ENCODE assay signal across 8 cellular contexts in the genomic region with DNA sequence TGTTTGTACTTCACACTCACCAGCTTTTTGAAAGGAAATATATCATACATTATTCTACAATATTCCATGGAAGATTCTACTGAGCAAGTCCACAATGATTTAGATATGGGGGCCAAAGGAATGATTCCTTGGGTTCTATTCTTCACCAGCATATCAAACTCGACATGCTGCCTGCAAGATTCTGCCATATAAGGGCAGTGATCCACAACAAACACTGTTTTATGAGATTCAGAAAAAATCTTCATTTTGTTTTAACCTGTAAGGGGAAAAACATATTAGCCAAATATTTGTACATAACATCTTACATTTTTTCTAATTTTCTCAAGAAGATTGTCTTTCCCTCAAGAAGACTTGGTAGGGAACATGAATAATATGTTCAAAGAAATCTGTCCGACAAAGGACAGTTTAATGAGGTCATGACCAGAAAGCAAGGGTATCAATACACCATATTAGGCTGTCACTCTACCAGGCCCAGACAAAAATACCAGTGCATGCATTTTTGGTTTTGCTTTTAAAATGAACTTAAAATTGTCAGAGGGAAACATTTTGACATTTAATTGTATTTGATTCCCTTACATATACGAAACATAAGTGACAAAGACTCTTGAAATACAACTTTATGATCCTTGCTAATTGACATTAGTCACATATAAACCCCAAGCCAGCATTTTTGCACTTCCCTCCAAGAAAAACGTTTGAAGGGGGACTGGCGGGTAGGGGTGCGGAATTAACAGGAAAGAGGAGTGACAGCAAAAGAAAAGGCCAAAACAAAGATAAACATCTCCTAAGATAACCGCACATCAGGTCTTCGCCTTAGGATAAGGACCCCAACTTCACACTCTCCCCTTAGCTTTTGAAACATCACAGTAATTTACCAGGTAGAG. TPM values are rescaled to one million over a fixed set of nuclear protein-coding genes. Genes with fewer than 3 reads are reported as not detected.
DNase-seq lines count a peak whose midpoint lies in the region; ATAC-seq and TF ChIP-seq lines count a peak whose summit lies in the region.

No MANE protein-coding gene starts in this region.

- no peak overlapping the region for H2BK15ac ChIP-seq in neuronal stem cell (ENCODE audit: low read length)

- H3K23ac ChIP-seq in neuronal stem cell (ENCODE audit: low read depth, low read length, poor library complexity) = no peak overlapping the region

- peak; percentile 33 for DNase-seq in GM12865 (ENCODE audit: low read depth)
- DNase-seq in OCI-LY7 (ENCODE audit: low spot score) = no peak
- DNase-seq in neuronal stem cell (ENCODE audit: low spot score) = no peak
- no peak for DNase-seq in occipital lobe (lab: John Stamatoyannopoulos, UW)
- no peak for DNase-seq in HPDE6-E6E7 (ENCODE audit: extremely low spot score)

- H2AFZ ChIP-seq in OCI-LY7 (ENCODE audit: low read length) = peak overlapping the region; percentile 65; the same call in 1 of the 2 replicates
- H2AFZ ChIP-seq in neuronal stem cell (ENCODE audit: low read length) = peak overlapping the region; percentile 98

- no peaks in the 10 kb centered on the region for H3K27me3 ChIP-seq in ectodermal cell (ENCODE audit: control insufficient read depth, insufficient read depth, low read length, poor library complexity, severe bottlenecking)
- H3K27me3 ChIP-seq in neuronal stem cell (ENCODE audit: control insufficient read depth in 3 of 3, insufficient read depth in 3 of 3, low read depth in 1 of 3, low read length in 3 of 3) = no peaks in the 10 kb centered on the region

- peaks cover 43% of the 10 kb centered on the region for H4K20me1 ChIP-seq in OCI-LY7 (ENCODE audit: insufficient read depth, low read length)

- H3K27ac ChIP-seq in OCI-LY7 (ENCODE audit: low read depth, low read length, poor library complexity, severe bottlenecking) = peak overlapping the region; percentile 79
- no peak overlapping the region for H3K27ac ChIP-seq in ectodermal cell (ENCODE audit: insufficient read depth, low read depth, low read length, poor library complexity, severe bottlenecking)
- H3K27ac ChIP-seq in neuronal stem cell (replicated peaks; ENCODE audit: low read length) = no peak overlapping the region

- TF ChIP-seq CTCF in GM12865 (IDR thresholded peaks at IDR 0.05; ENCODE audit: insufficient read depth, low read depth, low read length, missing control alignments) (no peak), OCI-LY7 (conservative IDR thresholded peaks at IDR 0.05; ENCODE audit: low read length) (no peak)

- H3K4me3 ChIP-seq in GM12865 (ENCODE audit: low read depth, low read length) = peak overlapping the region; percentile 86
- peak overlapping the region; percentile 89 for H3K4me3 ChIP-seq in OCI-LY7 (ENCODE audit: low read depth, low read length, poor library complexity, severe bottlenecking)
- H3K4me3 ChIP-seq in ectodermal cell (ENCODE audit: insufficient read depth, low read depth, low read length) = peak overlapping the region; percentile 92
- peak overlapping the region; percentile 73 to 86 for H3K4me3 ChIP-seq in neuronal stem cell (ENCODE audit: low read length in 2 of 2)

- POLR2A ChIA-PET in OCI-LY7 (lab: Charles Lee) = interaction anchor here (0.6 to 1.5 kb wide), 3 partner anchors 11 to 29 kb away, joined by 3 read pairs; no protein-coding TSS in a partner anchor

- no peak overlapping the region for H3K14ac ChIP-seq in neuronal stem cell (ENCODE audit: low read length)

- no TSS peak for BruUV-seq in OCI-LY7 (replicated peaks; lab: Mats Ljungman, UMichigan)

- ATAC-seq in GM18868 (IDR thresholded peaks at IDR 0.05; ENCODE audit: unreplicated experiment) (no peak), esophagus mucosa (no peak)

- H3K4me1 ChIP-seq in OCI-LY7 (ENCODE audit: insufficient read depth, low read length, poor library complexity, severe bottlenecking) (peaks cover 35% of the 10 kb centered on the region), ectodermal cell (ENCODE audit: control insufficient read depth, insufficient read depth, low read length) (peaks cover 16% of the 10 kb centered on the region), neuronal stem cell (ENCODE audit: control insufficient read depth in 2 of 2, insufficient read depth in 1 of 2, low read depth in 1 of 2, low read length in 2 of 2) (peaks cover 0 to 16% of the 10 kb centered on the region in 2 donors)

- no peak overlapping the region for H3K18ac ChIP-seq in neuronal stem cell (ENCODE audit: low read length)

- CTCF ChIA-PET in OCI-LY7 (lab: Charles Lee; ENCODE audit: unreplicated experiment) = no interaction called here

- peaks cover 1% of the 10 kb centered on the region for H3K79me1 ChIP-seq in neuronal stem cell (ENCODE audit: low read depth, low read length)

- H3K79me2 ChIP-seq in OCI-LY7 (ENCODE audit: insufficient read depth, low read depth, low read length) = peaks cover 82% of the 10 kb centered on the region

- no peaks in the 10 kb centered on the region for H3K9me2 ChIP-seq in OCI-LY7 (ENCODE audit: insufficient read depth, low read length)

- H3K36me3 ChIP-seq in OCI-LY7 (ENCODE audit: insufficient read depth, low read length) (peaks cover 39% of the 10 kb centered on the region), ectodermal cell (ENCODE audit: control insufficient read depth, insufficient read depth, low read length) (no peaks in the 10 kb centered on the region), neuronal stem cell (replicated peaks in 1 of 2; ENCODE audit: control insufficient read depth in 2 of 2, insufficient read depth in 2 of 2, low read length in 2 of 2) (peaks cover 0 to 13% of the 10 kb centered on the region in 2 donors)

- H4K8ac ChIP-seq in neuronal stem cell (ENCODE audit: low read depth, low read length) = no peak overlapping the region

- H3K4me2 ChIP-seq in OCI-LY7 (ENCODE audit: low read length) (peak overlapping the region; percentile 97), neuronal stem cell (ENCODE audit: insufficient read depth, low read length, poor library complexity, severe bottlenecking) (peak overlapping the region; percentile 46)

- no peak overlapping the region for H2BK12ac ChIP-seq in neuronal stem cell (ENCODE audit: low read length)

- H3K9ac ChIP-seq in neuronal stem cell (ENCODE audit: low read depth, low read length, poor library complexity) = no peak overlapping the region

- no peak overlapping the region for H4K91ac ChIP-seq in neuronal stem cell (ENCODE audit: low read depth, low read length, poor library complexity)

- 22 to 27% methylated on average over 7 to 8 of the region's 8 CpGs for WGBS in ectodermal cell, 2 experiments
- WGBS in neuronal stem cell (ENCODE audit: extremely low coverage in 2 of 2, insufficient read length in 2 of 2, insufficient replicate concordance in 1 of 2), 2 donors = no CpG with 5 or more reads among the region's 8 CpGs

- no peak overlapping the region for H3K4ac ChIP-seq in neuronal stem cell (ENCODE audit: low read length)

- intact Hi-C loops in OCI-LY7 (cut with micrococcal nuclease; ENCODE audit: unreplicated experiment) = loop anchor here (5.0 kb wide), 1 partner anchor 90 kb away; no protein-coding TSS in a partner anchor

- H2AK5ac ChIP-seq in neuronal stem cell (ENCODE audit: low read depth, low read length) = no peak overlapping the region

- H2BK120ac ChIP-seq in neuronal stem cell (ENCODE audit: low read depth, low read length) = no peak overlapping the region

- H3K9me3 ChIP-seq in OCI-LY7 (ENCODE audit: low read length) (no peaks in the 10 kb centered on the region), ectodermal cell (ENCODE audit: control insufficient read depth, low read length) (no peaks in the 10 kb centered on the region), neuronal stem cell (replicated peaks in 1 of 2; ENCODE audit: control insufficient read depth in 2 of 2, insufficient read depth in 1 of 2, low read depth in 1 of 2, low read length in 2 of 2) (no peaks in the 10 kb centered on the region)

- no peak overlapping the region for H2BK5ac ChIP-seq in neuronal stem cell (ENCODE audit: low read length)

RNA-seq across cellular contexts. Expression of gene INTS13, which starts 1.0 kb away (rescaled TPM):
- total RNA-seq in OCI-LY7 (2014; rRNA removed; shearing (Covaris generic)) = 33.4 and 34.2 TPM in 2 replicates
- total RNA-seq in OCI-LY7 (2022) (39.1 and 39.5 TPM in 2 replicates), esophagus mucosa (20.2 TPM), occipital lobe (29.0 TPM)
- 40.9 TPM for polyA plus RNA-seq in ectodermal cell (2013, experiment 1 of 4)
- polyA plus RNA-seq in ectodermal cell (2013, experiment 2 of 4) = 37.3 TPM
- 31.9 TPM for polyA plus RNA-seq in ectodermal cell (2013, experiment 3 of 4)
- 38.1 TPM for polyA plus RNA-seq in ectodermal cell (2013, experiment 4 of 4)
- polyA plus RNA-seq in neuronal stem cell (2013, experiment 1 of 2) = 25.4 TPM
- polyA plus RNA-seq in neuronal stem cell (2013, experiment 2 of 2) = 25.9 TPM

RNA-seq across cellular contexts. Expression of gene FGFR1OP2, which starts 1.5 kb away (rescaled TPM):
- 35.0 and 45.0 TPM in 2 replicates for total RNA-seq in OCI-LY7 (2014; rRNA removed; shearing (Covaris generic))
- total RNA-seq in OCI-LY7 (2022) = 40.5 and 42.4 TPM in 2 replicates
- 41.2 TPM for polyA plus RNA-seq in ectodermal cell (2013, experiment 1 of 4)
- 43.0 TPM for polyA plus RNA-seq in ectodermal cell (2013, experiment 2 of 4)
- polyA plus RNA-seq in ectodermal cell (2013, experiment 3 of 4) = 42.7 TPM
- polyA plus RNA-seq in ectodermal cell (2013, experiment 4 of 4) = 53.4 TPM
- polyA plus RNA-seq in neuronal stem cell (2013, experiment 1 of 2) = 42.0 TPM
- 43.6 TPM for polyA plus RNA-seq in neuronal stem cell (2013, experiment 2 of 2)
- total RNA-seq in esophagus mucosa = 20.3 TPM
- total RNA-seq in occipital lobe = 52.4 TPM
